Comparison of ENCODE assay signal across 1 cellular context in genomic region chrX:120857240-120857639, GRCh38.
TF ChIP-seq lines count a peak whose summit lies in the region.

No MANE protein-coding gene starts in this region.

TF ChIP-seq in SK-N-SH, 30 proteins besides CTCF, POLR2A, EP300 and RAD21 (continued from another document):
- no peak for TF ChIP-seq REST (IDR thresholded peaks at IDR 0.05; ENCODE audit: low read depth, low read length)
TF ChIP-seq in SK-N-SH: peak in this region for 0.
